ENCODE assay signal across 8 cellular contexts in the genomic region with DNA sequence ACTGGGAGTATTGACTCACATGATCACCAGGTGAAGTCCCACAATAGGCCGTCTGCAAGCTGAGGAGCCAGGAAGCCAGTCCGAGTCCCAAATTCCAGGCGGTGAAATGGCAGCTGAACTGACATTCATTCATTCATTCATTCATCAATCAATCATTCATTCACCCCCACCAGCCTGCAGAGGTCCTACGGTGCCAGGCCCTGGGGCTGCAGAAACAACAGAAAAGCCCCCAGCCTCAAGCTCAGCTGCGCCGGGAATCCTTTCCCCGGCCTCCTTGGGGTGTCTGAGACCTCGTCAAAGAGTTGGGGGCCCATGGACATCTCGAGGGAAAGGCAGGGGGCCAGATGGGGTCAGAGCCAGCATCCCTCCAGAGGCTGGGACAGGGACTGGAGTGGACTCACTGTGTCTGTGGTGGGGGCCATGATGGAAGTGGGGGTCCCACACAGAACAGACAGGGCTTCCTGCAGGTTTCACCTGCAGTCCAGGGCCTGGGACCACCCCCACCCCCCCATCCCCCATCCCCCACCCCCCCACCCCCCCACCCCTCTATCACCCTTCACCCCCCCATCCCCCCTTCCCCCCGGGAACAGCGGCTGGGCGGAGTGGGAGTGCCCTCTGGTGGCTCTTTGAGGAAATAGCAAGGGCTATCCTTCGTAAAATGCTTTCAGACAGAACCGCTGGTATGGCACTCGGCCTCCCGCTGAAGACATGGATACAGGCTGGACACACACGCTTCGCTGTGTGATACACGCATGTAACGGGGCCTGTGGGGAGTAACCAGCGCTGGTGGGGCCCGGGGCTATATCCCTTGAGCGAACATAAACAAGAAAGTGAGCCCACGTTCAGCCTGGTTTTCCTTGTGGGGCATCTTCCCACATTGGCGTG. TPM values are rescaled to one million over a fixed set of nuclear protein-coding genes. Genes with fewer than 3 reads are reported as not detected.
A peak's percentile ranks its signal among the peaks of the same experiment; 100 is the strongest.
DNase-seq lines count a peak whose midpoint lies in the region; ATAC-seq and TF ChIP-seq lines count a peak whose summit lies in the region.

No MANE protein-coding gene starts in this region.

- H3K4me3 ChIP-seq in esophagus squamous epithelium (peak overlapping the region in 2 of 4 donors; percentile 23 to 49), neural cell (ENCODE audit: low read length) (no peak overlapping the region), thyroid gland (replicated peaks in 1 of 3) (no peak overlapping the region)

- no peak overlapping the region for H2AFZ ChIP-seq in neural cell (ENCODE audit: low read depth, low read length)

- no peaks in the 10 kb centered on the region for H3F3A ChIP-seq in neural cell (ENCODE audit: insufficient read depth, low read length, poor library complexity, severe bottlenecking)

- TF ChIP-seq POLR2A in esophagus squamous epithelium (IDR thresholded peaks at IDR 0.05) (no peak), thyroid gland (IDR thresholded peaks at IDR 0.05) (no peak)

- WGBS in esophagus squamous epithelium, 2 donors = 27 to 35% methylated on average over 11 to 15 of the region's 25 CpGs
- WGBS in thyroid gland, 2 donors = 32 to 42% methylated on average over 17 to 21 of the region's 25 CpGs

- no peaks in the 10 kb centered on the region for H3K79me2 ChIP-seq in neural cell (replicated peaks; ENCODE audit: insufficient read depth, low read length)

- DNase-seq in SIG-M5 treated with dmso at 0.1 percent for 504 hours (lab: John Stamatoyannopoulos, UW; ENCODE audit: unreplicated experiment) (peak; percentile 39), SIG-M5 (lab: John Stamatoyannopoulos, UW) (no peak), NCI-H345 (lab: John Stamatoyannopoulos, UW) (peak; percentile 34), activated T-cell treated with anti-CD3 and anti-CD28 coated beads for 24 hours (ENCODE audit: low read depth) (peak; percentile 40), esophagus squamous epithelium (lab: John Stamatoyannopoulos, UW) (no peak), thyroid gland (peak; percentile 42 to 56)

- H3K36me3 ChIP-seq in esophagus squamous epithelium (no peaks in the 10 kb centered on the region), neural cell (ENCODE audit: insufficient read depth, low read length) (no peaks in the 10 kb centered on the region), thyroid gland (no peaks in the 10 kb centered on the region)

- H3K27me3 ChIP-seq in esophagus squamous epithelium (peaks cover 0 to 32% (median 0%) of the 10 kb centered on the region in 4 donors), neural cell (ENCODE audit: insufficient read depth, low read depth, low read length) (no peaks in the 10 kb centered on the region), thyroid gland (peaks cover 3% of the 10 kb centered on the region)

- TF ChIP-seq EP300 in neural cell (conservative IDR thresholded peaks at IDR 0.05; ENCODE audit: poor library complexity, severe bottlenecking) = no peak

- peaks cover 0 to 15% (median 5%) of the 10 kb centered on the region in 3 donors for H3K4me1 ChIP-seq in esophagus squamous epithelium
- H3K4me1 ChIP-seq in thyroid gland = peaks cover 0 to 4% of the 10 kb centered on the region in 2 donors

- TF ChIP-seq RAD21 in neural cell (conservative IDR thresholded peaks at IDR 0.05) = peak; percentile 67

- no peaks in the 10 kb centered on the region for H4K20me1 ChIP-seq in neural cell (ENCODE audit: insufficient read depth)

- no peak overlapping the region for H3K27ac ChIP-seq in esophagus squamous epithelium
- H3K27ac ChIP-seq in neural cell (ENCODE audit: low read length) = no peak overlapping the region
- H3K27ac ChIP-seq in thyroid gland = no peak overlapping the region

- H3K9ac ChIP-seq in neural cell (ENCODE audit: low read length) = peak overlapping the region; percentile 38

- no peaks in the 10 kb centered on the region for H3K9me2 ChIP-seq in neural cell (ENCODE audit: insufficient read depth, low read length)

- ATAC-seq in GM19463 (IDR thresholded peaks at IDR 0.05; ENCODE audit: unreplicated experiment) = no peak

- TF ChIP-seq CTCF in esophagus squamous epithelium (IDR thresholded peaks at IDR 0.05) (peak; percentile 46 to 71 (median 54)), neural cell (IDR thresholded peaks at IDR 0.05; ENCODE audit: poor library complexity, severe bottlenecking) (peak; percentile 68), thyroid gland (IDR thresholded peaks at IDR 0.05) (peak; percentile 24 to 63 (median 40))

- H3K9me3 ChIP-seq in esophagus squamous epithelium (no peaks in the 10 kb centered on the region), neural cell (ENCODE audit: low read length) (no peaks in the 10 kb centered on the region), thyroid gland (no peaks in the 10 kb centered on the region)

- H3K4me2 ChIP-seq in neural cell (ENCODE audit: low read length) = no peak overlapping the region

- intact Hi-C loops in esophagus squamous epithelium (cut with DNase I) = loop anchor here (5.0 kb wide), 1 partner anchor 119 kb away; no protein-coding TSS in a partner anchor
- intact Hi-C loops in thyroid gland (cut with DNase I) = loop anchor here (2.0 kb wide), 1 partner anchor 117 kb away; no protein-coding TSS in a partner anchor

TF ChIP-seq in neural cell, 6 proteins besides CTCF, POLR2A, EP300 and RAD21:
- peak; percentile 69 for TF ChIP-seq SMC3 (conservative IDR thresholded peaks at IDR 0.05; ENCODE audit: poor library complexity)
- no peak for TF ChIP-seq POLR2AphosphoS5 (IDR thresholded peaks at IDR 0.05)

RNA-seq across cellular contexts. Expression of gene ZC3H18, which starts 8.5 kb away (rescaled TPM):
- total RNA-seq in esophagus squamous epithelium (10 to 100 TPM; 15.4 to 27.3 (median 17.5) TPM), thyroid gland (10 to 100 TPM; 14.8 to 25.5 (median 20.9) TPM)
- 12.8 and 17.5 TPM in 2 replicates for polyA plus RNA-seq in neural cell
- polyA minus RNA-seq in neural cell = 20.9 and 23.2 TPM in 2 replicates

Comparison
In these comparisons a context has a peak if more than half of its experiments do, and no peak if none do; other contexts are left out.
1. DNase-seq: peak in SIG-M5 treated with dmso at 0.1 percent for 504 hours (single experiment), NCI-H345 (single experiment), activated T-cell treated with anti-CD3 and anti-CD28 coated beads for 24 hours (single experiment) and thyroid gland (2 of 2); none in SIG-M5 (single experiment) and esophagus squamous epithelium (single experiment).
2. Peak in every context shown above with its lines, with median percentiles within 50 percentile points of each other: CTCF ChIP-seq.